ENCODE assay signal across 1 cellular context in the genomic region with DNA sequence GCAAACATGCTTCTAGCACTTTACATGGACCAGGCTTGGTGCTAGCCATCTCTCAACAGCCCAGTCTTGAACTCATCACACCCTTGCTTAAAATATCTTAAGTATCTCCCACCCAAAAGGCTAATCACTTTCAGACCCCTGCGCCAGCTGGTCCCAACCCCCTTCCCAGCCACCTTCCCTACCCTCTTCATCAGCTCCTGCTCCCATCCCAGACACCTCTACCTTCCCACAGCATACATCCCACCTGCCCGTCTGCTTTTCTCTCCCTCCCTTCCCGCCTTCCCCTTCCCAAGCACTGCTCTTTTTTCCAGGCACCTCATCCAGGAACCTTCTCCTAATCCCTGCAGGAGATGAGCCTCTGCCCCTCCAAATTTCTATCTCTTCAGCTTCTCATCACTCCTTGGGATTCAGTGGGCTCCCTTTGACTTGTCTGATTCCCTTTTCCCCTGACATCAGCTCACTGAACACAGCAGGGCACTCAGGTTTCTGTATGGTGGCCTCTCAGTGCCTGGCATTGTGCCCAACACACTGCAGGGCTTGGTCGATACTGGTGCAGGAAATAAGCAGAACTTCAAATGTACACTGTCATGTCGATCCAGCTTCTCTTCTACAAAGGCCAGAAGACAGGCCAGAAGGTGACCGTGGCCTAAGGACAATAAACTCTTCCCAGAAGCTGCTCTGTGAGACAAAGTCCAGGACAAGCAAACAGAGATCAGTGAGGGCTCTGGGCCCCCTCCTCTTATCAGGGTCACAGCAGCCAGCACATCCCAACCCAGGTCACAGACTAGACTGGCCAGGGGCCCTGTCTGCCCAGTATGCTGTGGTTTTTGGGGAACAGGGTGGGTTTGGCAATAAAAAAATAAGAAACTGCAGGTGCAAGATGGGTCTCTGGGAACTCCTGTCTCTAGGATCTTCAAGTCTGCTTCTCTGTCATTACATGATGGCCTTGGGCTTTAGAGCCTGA.
TF ChIP-seq lines count a peak whose summit lies in the region.

No MANE protein-coding gene starts in this region.

TF ChIP-seq in HepG2, 621 proteins besides CTCF, POLR2A, EP300 and RAD21 (continued from another document and continues in another):
- no peak for TF ChIP-seq HCFC1 (IDR thresholded peaks at IDR 0.05; ENCODE audit: low read depth, low read length)
- TF ChIP-seq ZNF720 (CRISPR knock-in tag; IDR thresholded peaks at IDR 0.05) = no peak
- no peak; the same call in 1 of the 2 replicates for TF ChIP-seq ARNTL (CRISPR knock-in tag; IDR thresholded peaks at IDR 0.05)
- peak; percentile 93 for TF ChIP-seq ZSCAN29 (CRISPR knock-in tag; conservative IDR thresholded peaks at IDR 0.05)
- no peak for TF ChIP-seq ATAD3A (CRISPR knock-in tag; IDR thresholded peaks at IDR 0.05)
- peak; percentile 36 for TF ChIP-seq MAFF (IDR thresholded peaks at IDR 0.05; ENCODE audit: low read depth, low read length)
- TF ChIP-seq, protein P1, sequence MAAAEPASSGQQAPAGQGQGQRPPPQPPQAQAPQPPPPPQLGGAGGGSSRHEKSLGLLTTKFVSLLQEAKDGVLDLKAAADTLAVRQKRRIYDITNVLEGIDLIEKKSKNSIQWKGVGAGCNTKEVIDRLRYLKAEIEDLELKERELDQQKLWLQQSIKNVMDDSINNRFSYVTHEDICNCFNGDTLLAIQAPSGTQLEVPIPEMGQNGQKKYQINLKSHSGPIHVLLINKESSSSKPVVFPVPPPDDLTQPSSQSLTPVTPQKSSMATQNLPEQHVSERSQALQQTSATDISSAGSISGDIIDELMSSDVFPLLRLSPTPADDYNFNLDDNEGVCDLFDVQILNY (CRISPR knock-in tag; conservative IDR thresholded peaks at IDR 0.05) = no peak
- TF ChIP-seq, protein P2, sequence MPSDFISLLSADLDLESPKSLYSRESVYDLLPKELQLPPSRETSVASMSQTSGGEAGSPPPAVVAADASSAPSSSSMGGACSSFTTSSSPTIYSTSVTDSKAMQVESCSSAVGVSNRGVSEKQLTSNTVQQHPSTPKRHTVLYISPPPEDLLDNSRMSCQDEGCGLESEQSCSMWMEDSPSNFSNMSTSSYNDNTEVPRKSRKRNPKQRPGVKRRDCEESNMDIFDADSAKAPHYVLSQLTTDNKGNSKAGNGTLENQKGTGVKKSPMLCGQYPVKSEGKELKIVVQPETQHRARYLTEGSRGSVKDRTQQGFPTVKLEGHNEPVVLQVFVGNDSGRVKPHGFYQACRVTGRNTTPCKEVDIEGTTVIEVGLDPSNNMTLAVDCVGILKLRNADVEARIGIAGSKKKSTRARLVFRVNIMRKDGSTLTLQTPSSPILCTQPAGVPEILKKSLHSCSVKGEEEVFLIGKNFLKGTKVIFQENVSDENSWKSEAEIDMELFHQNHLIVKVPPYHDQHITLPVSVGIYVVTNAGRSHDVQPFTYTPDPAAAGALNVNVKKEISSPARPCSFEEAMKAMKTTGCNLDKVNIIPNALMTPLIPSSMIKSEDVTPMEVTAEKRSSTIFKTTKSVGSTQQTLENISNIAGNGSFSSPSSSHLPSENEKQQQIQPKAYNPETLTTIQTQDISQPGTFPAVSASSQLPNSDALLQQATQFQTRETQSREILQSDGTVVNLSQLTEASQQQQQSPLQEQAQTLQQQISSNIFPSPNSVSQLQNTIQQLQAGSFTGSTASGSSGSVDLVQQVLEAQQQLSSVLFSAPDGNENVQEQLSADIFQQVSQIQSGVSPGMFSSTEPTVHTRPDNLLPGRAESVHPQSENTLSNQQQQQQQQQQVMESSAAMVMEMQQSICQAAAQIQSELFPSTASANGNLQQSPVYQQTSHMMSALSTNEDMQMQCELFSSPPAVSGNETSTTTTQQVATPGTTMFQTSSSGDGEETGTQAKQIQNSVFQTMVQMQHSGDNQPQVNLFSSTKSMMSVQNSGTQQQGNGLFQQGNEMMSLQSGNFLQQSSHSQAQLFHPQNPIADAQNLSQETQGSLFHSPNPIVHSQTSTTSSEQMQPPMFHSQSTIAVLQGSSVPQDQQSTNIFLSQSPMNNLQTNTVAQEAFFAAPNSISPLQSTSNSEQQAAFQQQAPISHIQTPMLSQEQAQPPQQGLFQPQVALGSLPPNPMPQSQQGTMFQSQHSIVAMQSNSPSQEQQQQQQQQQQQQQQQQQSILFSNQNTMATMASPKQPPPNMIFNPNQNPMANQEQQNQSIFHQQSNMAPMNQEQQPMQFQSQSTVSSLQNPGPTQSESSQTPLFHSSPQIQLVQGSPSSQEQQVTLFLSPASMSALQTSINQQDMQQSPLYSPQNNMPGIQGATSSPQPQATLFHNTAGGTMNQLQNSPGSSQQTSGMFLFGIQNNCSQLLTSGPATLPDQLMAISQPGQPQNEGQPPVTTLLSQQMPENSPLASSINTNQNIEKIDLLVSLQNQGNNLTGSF (CRISPR knock-in tag; IDR thresholded peaks at IDR 0.05) = no peak
- peak; percentile 76; the same call in 1 of the 2 replicates for TF ChIP-seq ZNF670 (CRISPR knock-in tag; IDR thresholded peaks at IDR 0.05; ENCODE audit: borderline replicate concordance)
- TF ChIP-seq YEATS4 (CRISPR knock-in tag; IDR thresholded peaks at IDR 0.05; ENCODE audit: borderline replicate concordance) = peak; percentile 84
- TF ChIP-seq KDM5A (IDR thresholded peaks at IDR 0.05; ENCODE audit: borderline replicate concordance, low read length) = no peak
- peak; percentile 66; the same call in 1 of the 2 replicates for TF ChIP-seq POGZ (CRISPR knock-in tag; IDR thresholded peaks at IDR 0.05)
- TF ChIP-seq ZNF124 (CRISPR knock-in tag; IDR thresholded peaks at IDR 0.05) = peak; percentile 57; the same call in 1 of the 2 replicates
- no peak for TF ChIP-seq HNRNPUL1 (IDR thresholded peaks at IDR 0.05; ENCODE audit: low read depth, low read length)
- TF ChIP-seq ZNF256 (CRISPR knock-in tag; conservative IDR thresholded peaks at IDR 0.05) = no peak
- no peak for TF ChIP-seq ARHGAP35 (CRISPR knock-in tag; IDR thresholded peaks at IDR 0.05; ENCODE audit: borderline replicate concordance)
- TF ChIP-seq ZNF33A (CRISPR knock-in tag; IDR thresholded peaks at IDR 0.05; ENCODE audit: borderline replicate concordance) = no peak
- TF ChIP-seq, protein P3, sequence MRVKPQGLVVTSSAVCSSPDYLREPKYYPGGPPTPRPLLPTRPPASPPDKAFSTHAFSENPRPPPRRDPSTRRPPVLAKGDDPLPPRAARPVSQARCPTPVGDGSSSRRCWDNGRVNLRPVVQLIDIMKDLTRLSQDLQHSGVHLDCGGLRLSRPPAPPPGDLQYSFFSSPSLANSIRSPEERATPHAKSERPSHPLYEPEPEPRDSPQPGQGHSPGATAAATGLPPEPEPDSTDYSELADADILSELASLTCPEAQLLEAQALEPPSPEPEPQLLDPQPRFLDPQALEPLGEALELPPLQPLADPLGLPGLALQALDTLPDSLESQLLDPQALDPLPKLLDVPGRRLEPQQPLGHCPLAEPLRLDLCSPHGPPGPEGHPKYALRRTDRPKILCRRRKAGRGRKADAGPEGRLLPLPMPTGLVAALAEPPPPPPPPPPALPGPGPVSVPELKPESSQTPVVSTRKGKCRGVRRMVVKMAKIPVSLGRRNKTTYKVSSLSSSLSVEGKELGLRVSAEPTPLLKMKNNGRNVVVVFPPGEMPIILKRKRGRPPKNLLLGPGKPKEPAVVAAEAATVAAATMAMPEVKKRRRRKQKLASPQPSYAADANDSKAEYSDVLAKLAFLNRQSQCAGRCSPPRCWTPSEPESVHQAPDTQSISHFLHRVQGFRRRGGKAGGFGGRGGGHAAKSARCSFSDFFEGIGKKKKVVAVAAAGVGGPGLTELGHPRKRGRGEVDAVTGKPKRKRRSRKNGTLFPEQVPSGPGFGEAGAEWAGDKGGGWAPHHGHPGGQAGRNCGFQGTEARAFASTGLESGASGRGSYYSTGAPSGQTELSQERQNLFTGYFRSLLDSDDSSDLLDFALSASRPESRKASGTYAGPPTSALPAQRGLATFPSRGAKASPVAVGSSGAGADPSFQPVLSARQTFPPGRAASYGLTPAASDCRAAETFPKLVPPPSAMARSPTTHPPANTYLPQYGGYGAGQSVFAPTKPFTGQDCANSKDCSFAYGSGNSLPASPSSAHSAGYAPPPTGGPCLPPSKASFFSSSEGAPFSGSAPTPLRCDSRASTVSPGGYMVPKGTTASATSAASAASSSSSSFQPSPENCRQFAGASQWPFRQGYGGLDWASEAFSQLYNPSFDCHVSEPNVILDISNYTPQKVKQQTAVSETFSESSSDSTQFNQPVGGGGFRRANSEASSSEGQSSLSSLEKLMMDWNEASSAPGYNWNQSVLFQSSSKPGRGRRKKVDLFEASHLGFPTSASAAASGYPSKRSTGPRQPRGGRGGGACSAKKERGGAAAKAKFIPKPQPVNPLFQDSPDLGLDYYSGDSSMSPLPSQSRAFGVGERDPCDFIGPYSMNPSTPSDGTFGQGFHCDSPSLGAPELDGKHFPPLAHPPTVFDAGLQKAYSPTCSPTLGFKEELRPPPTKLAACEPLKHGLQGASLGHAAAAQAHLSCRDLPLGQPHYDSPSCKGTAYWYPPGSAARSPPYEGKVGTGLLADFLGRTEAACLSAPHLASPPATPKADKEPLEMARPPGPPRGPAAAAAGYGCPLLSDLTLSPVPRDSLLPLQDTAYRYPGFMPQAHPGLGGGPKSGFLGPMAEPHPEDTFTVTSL (CRISPR knock-in tag; IDR thresholded peaks at IDR 0.05; ENCODE audit: borderline replicate concordance) = peak; percentile 94
- TF ChIP-seq ZSCAN21 (CRISPR knock-in tag; IDR thresholded peaks at IDR 0.05; ENCODE audit: borderline replicate concordance) = no peak
- TF ChIP-seq CBX2 (IDR thresholded peaks at IDR 0.05; ENCODE audit: low read depth, low read length) = no peak
- no peak for TF ChIP-seq CBX2 (CRISPR knock-in tag; IDR thresholded peaks at IDR 0.05; ENCODE audit: low read depth)
- no peak for TF ChIP-seq ZNF569 (CRISPR knock-in tag; IDR thresholded peaks at IDR 0.05; ENCODE audit: borderline replicate concordance)
- TF ChIP-seq ZNF331 (CRISPR knock-in tag; IDR thresholded peaks at IDR 0.05) = peak; percentile 90
- TF ChIP-seq RELA (CRISPR knock-in tag; IDR thresholded peaks at IDR 0.05) = no peak
- TF ChIP-seq ZMYM2 (CRISPR knock-in tag; IDR thresholded peaks at IDR 0.05) = no peak
- no peak for TF ChIP-seq PAF1 (CRISPR knock-in tag; IDR thresholded peaks at IDR 0.05)
- TF ChIP-seq, protein P4, sequence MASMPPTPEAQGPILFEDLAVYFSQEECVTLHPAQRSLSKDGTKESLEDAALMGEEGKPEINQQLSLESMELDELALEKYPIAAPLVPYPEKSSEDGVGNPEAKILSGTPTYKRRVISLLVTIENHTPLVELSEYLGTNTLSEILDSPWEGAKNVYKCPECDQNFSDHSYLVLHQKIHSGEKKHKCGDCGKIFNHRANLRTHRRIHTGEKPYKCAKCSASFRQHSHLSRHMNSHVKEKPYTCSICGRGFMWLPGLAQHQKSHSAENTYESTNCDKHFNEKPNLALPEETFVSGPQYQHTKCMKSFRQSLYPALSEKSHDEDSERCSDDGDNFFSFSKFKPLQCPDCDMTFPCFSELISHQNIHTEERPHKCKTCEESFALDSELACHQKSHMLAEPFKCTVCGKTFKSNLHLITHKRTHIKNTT (CRISPR knock-in tag; IDR thresholded peaks at IDR 0.05) = no peak
- TF ChIP-seq PHF8 (CRISPR knock-in tag; IDR thresholded peaks at IDR 0.05) = no peak
- 0 out of 2 replicates have a peak, but pooled peaks have one; percentile 41 for TF ChIP-seq HNRNPL (IDR thresholded peaks at IDR 0.05; ENCODE audit: low read depth, low read length)
- TF ChIP-seq SNAI1 (CRISPR knock-in tag; IDR thresholded peaks at IDR 0.05; ENCODE audit: borderline replicate concordance) = no peak
- TF ChIP-seq ZNF607 (CRISPR knock-in tag; IDR thresholded peaks at IDR 0.05; ENCODE audit: borderline replicate concordance) = 0 out of 2 replicates have a peak, but pooled peaks have one; percentile 53
- peak; percentile 84; the same call in 1 of the 2 replicates for TF ChIP-seq HMG20A (CRISPR knock-in tag; IDR thresholded peaks at IDR 0.05; ENCODE audit: borderline replicate concordance)
- peak; percentile 81; the same call in 1 of the 2 replicates for TF ChIP-seq TOPORS (CRISPR knock-in tag; IDR thresholded peaks at IDR 0.05)
- TF ChIP-seq ZNF33B (CRISPR knock-in tag; IDR thresholded peaks at IDR 0.05) = no peak; the same call in 1 of the 2 replicates
- TF ChIP-seq TBL1XR1 (IDR thresholded peaks at IDR 0.05; ENCODE audit: borderline replicate concordance, low read length, partially characterized antibody) = peak; percentile 38
- no peak for TF ChIP-seq HNRNPH1 (optimal IDR thresholded peaks at IDR 0.05; ENCODE audit: low read depth, low read length)
- TF ChIP-seq, protein P5, sequence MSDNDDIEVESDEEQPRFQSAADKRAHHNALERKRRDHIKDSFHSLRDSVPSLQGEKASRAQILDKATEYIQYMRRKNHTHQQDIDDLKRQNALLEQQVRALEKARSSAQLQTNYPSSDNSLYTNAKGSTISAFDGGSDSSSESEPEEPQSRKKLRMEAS (IDR thresholded peaks at IDR 0.05) = peak; percentile 77
- TF ChIP-seq SPEN (CRISPR knock-in tag; IDR thresholded peaks at IDR 0.05; ENCODE audit: low read depth) = peak; percentile 66; the same call in 1 of the 2 replicates
- no peak; the same call in 1 of the 2 replicates for TF ChIP-seq KAT2B (IDR thresholded peaks at IDR 0.05; ENCODE audit: borderline replicate concordance, low read depth, low read length)
- TF ChIP-seq, protein P6, sequence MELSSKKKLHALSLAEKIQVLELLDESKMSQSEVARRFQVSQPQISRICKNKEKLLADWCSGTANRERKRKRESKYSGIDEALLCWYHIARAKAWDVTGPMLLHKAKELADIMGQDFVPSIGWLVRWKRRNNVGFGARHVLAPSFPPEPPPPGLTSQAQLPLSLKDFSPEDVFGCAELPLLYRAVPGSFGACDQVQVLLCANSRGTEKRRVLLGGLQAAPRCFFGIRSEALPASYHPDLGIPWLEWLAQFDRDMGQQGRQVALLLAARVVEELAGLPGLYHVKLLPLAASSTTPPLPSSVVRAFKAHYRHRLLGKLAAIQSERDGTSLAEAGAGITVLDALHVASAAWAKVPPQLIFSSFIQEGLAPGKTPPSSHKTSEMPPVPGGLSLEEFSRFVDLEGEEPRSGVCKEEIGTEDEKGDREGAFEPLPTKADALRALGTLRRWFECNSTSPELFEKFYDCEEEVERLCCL (CRISPR knock-in tag; IDR thresholded peaks at IDR 0.05; ENCODE audit: borderline replicate concordance) = no peak
- TF ChIP-seq SRY (CRISPR knock-in tag; IDR thresholded peaks at IDR 0.05) = no peak
- TF ChIP-seq MTA3 (CRISPR knock-in tag; IDR thresholded peaks at IDR 0.05) = no peak
- TF ChIP-seq AHR (CRISPR knock-in tag; IDR thresholded peaks at IDR 0.05) = no peak
- TF ChIP-seq ZNF775 (CRISPR knock-in tag; IDR thresholded peaks at IDR 0.05; ENCODE audit: borderline replicate concordance) = no peak
- TF ChIP-seq MAFK (conservative IDR thresholded peaks at IDR 0.05 in 1 of 2, IDR thresholded peaks at IDR 0.05 in 1 of 2; ENCODE audit: low read length in 2 of 2) = peak; percentile 4 to 14; a peak in 1 of 4 replicates
- TF ChIP-seq CHCHD3 (CRISPR knock-in tag; IDR thresholded peaks at IDR 0.05) = no peak
- TF ChIP-seq NR2F1 (CRISPR knock-in tag; IDR thresholded peaks at IDR 0.05) = peak; percentile 84 to 89; a peak in 3 of 4 replicates
- TF ChIP-seq, protein P7, sequence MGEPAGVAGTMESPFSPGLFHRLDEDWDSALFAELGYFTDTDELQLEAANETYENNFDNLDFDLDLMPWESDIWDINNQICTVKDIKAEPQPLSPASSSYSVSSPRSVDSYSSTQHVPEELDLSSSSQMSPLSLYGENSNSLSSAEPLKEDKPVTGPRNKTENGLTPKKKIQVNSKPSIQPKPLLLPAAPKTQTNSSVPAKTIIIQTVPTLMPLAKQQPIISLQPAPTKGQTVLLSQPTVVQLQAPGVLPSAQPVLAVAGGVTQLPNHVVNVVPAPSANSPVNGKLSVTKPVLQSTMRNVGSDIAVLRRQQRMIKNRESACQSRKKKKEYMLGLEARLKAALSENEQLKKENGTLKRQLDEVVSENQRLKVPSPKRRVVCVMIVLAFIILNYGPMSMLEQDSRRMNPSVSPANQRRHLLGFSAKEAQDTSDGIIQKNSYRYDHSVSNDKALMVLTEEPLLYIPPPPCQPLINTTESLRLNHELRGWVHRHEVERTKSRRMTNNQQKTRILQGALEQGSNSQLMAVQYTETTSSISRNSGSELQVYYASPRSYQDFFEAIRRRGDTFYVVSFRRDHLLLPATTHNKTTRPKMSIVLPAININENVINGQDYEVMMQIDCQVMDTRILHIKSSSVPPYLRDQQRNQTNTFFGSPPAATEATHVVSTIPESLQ (CRISPR knock-in tag; conservative IDR thresholded peaks at IDR 0.05) = no peak
